8 cellular contexts compared by ENCODE assay signal in genomic region chr6:114342086-114342825, GRCh38. TPM values are rescaled to one million over a fixed set of nuclear protein-coding genes. Genes with fewer than 3 reads are reported as not detected.
A peak's percentile ranks its signal among the peaks of the same experiment; 100 is the strongest.
DNase-seq lines count a peak whose midpoint lies in the region; ATAC-seq and TF ChIP-seq lines count a peak whose summit lies in the region.

No MANE protein-coding gene starts in this region.

- peaks cover 44% of the 10 kb centered on the region for H3K4me1 ChIP-seq in HUES48 (ENCODE audit: control insufficient read depth, insufficient read depth, low read length)

- H3K9ac ChIP-seq in HUES48 (ENCODE audit: low read depth, low read length) = peak overlapping the region; percentile 11; the same call in 1 of the 2 replicates

- H3K27ac ChIP-seq in HUES48 (ENCODE audit: low read depth, low read length) = no peak overlapping the region
- peak overlapping the region; percentile 72 for H3K27ac ChIP-seq in temporal lobe (ENCODE audit: low read depth, low read length)

- peak overlapping the region; percentile 91 for H3K4me3 ChIP-seq in HUES48 (ENCODE audit: low read depth, low read length)

- ATAC-seq in left lobe of liver (peak; percentile 13), HG03159 (IDR thresholded peaks at IDR 0.05; ENCODE audit: unreplicated experiment) (no peak)

- no peaks in the 10 kb centered on the region for H3K36me3 ChIP-seq in HUES48 (ENCODE audit: control insufficient read depth, insufficient read depth, low read length)

- peaks cover 40% of the 10 kb centered on the region for H3K4me1 Mint-ChIP-seq in brain

- DNase-seq in AG20443 (ENCODE audit: low spot score) (peak; percentile 32), left lobe of liver (ENCODE audit: low spot score) (no peak), NCI-H2227 (lab: John Stamatoyannopoulos, UW; ENCODE audit: unreplicated experiment) (no peak), AG08395 (ENCODE audit: low spot score) (no peak)

- H3K27ac Mint-ChIP-seq in brain = peak overlapping the region in 4 of 5 experiments; percentile 35 to 87 (median 63)

- no peaks in the 10 kb centered on the region for H3K9me3 ChIP-seq in HUES48 (ENCODE audit: control insufficient read depth, insufficient read depth, low read length)

- no peaks in the 10 kb centered on the region for H3K9me3 Mint-ChIP-seq in brain

- no peaks in the 10 kb centered on the region for H3K36me3 Mint-ChIP-seq in brain

- TF ChIP-seq CTCF in brain (conservative IDR thresholded peaks at IDR 0.05) = no peak

- no peaks in the 10 kb centered on the region for H3K27me3 ChIP-seq in HUES48 (ENCODE audit: control insufficient read depth, insufficient read depth, low read length)

- peak overlapping the region; percentile 85 to 95 (median 93) for H3K4me3 Mint-ChIP-seq in brain

- H3K27me3 Mint-ChIP-seq in brain = peaks cover 36% of the 10 kb centered on the region

RNA-seq across cellular contexts. Expression of gene HS3ST5, which starts 0.6 kb away (rescaled TPM):
- 1.9 TPM for polyA plus RNA-seq in brain (ENCODE audit: insufficient read depth, low read depth, low replicate concordance)
- total RNA-seq in left lobe of liver (not detected), temporal lobe (17.2 TPM)

Comparison
In these comparisons a context has a peak if more than half of its experiments do, and no peak if none do; other contexts are left out.
1. RNA of gene HS3ST5, which starts 0.6 kb away (total RNA-seq): 17.2 TPM in temporal lobe (single experiment); not detected in left lobe of liver (single experiment); every median in the first group is over 10 times any median in the second.